Comparison of ENCODE assay signal across 1 cellular context in the genomic region with DNA sequence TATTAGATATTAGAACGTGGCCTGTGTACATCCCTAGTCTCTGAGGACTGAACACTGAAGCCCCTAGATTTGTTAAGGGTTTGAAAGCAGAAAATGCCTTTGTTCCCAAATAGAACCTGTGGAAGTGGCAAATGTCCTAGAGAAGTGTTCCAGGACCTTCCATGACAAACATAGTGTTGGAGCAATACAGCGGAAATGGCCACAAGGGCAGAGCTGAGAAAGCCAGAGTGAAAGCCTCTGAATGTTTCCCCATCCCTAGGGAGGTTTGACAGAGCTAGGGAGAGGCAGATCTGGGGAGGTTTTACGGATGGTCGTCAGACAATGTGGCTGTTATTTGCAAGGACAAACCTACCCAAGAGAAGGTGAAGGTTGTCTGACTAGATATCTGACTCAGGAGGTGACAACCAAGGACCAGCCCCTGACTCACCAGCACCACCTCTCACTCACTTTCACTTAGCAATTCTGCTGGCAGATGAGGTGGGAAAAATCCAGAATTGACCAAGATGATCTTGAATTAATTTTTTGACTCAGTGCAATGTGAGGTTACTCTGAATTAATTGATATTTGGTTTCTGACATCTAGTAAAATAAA.
TF ChIP-seq lines count a peak whose summit lies in the region.

No MANE protein-coding gene starts in this region.

TF ChIP-seq in WTC11, 78 proteins besides CTCF, POLR2A, EP300 and RAD21 (continued from another document):
- TF ChIP-seq, protein P1, sequence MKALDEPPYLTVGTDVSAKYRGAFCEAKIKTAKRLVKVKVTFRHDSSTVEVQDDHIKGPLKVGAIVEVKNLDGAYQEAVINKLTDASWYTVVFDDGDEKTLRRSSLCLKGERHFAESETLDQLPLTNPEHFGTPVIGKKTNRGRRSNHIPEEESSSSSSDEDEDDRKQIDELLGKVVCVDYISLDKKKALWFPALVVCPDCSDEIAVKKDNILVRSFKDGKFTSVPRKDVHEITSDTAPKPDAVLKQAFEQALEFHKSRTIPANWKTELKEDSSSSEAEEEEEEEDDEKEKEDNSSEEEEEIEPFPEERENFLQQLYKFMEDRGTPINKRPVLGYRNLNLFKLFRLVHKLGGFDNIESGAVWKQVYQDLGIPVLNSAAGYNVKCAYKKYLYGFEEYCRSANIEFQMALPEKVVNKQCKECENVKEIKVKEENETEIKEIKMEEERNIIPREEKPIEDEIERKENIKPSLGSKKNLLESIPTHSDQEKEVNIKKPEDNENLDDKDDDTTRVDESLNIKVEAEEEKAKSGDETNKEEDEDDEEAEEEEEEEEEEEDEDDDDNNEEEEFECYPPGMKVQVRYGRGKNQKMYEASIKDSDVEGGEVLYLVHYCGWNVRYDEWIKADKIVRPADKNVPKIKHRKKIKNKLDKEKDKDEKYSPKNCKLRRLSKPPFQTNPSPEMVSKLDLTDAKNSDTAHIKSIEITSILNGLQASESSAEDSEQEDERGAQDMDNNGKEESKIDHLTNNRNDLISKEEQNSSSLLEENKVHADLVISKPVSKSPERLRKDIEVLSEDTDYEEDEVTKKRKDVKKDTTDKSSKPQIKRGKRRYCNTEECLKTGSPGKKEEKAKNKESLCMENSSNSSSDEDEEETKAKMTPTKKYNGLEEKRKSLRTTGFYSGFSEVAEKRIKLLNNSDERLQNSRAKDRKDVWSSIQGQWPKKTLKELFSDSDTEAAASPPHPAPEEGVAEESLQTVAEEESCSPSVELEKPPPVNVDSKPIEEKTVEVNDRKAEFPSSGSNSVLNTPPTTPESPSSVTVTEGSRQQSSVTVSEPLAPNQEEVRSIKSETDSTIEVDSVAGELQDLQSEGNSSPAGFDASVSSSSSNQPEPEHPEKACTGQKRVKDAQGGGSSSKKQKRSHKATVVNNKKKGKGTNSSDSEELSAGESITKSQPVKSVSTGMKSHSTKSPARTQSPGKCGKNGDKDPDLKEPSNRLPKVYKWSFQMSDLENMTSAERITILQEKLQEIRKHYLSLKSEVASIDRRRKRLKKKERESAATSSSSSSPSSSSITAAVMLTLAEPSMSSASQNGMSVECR (CRISPR knock-in tag; IDR thresholded peaks at IDR 0.05; ENCODE audit: borderline replicate concordance): no peak
- TF ChIP-seq ZNF263 (CRISPR knock-in tag; IDR thresholded peaks at IDR 0.05; ENCODE audit: low read depth): no peak
